ENCODE assay signal across 8 cellular contexts in genomic region chr14:35818346-35819115, GRCh38. TPM values are rescaled to one million over a fixed set of nuclear protein-coding genes. Genes with fewer than 3 reads are reported as not detected.
DNase-seq lines count a peak whose midpoint lies in the region; ATAC-seq and TF ChIP-seq lines count a peak whose summit lies in the region.

No MANE protein-coding gene starts in this region.

- H3K27ac ChIP-seq in CD4-positive, alpha-beta T cell (ENCODE audit: low read depth, low read length) = no peak overlapping the region
- H3K27ac ChIP-seq in left lung = no peak overlapping the region

- H3K4me3 Mint-ChIP-seq in CD4-positive, alpha-beta T cell = no peak overlapping the region
- no peak overlapping the region for H3K4me3 Mint-ChIP-seq in chondrocyte (ENCODE audit: unreplicated experiment)
- no peak overlapping the region for H3K4me3 Mint-ChIP-seq in activated naive CD8-positive, alpha-beta T cell treated with anti-CD3 and anti-CD28 coated beads for 36 hours

- no peaks in the 10 kb centered on the region for H3K27me3 Mint-ChIP-seq in CD4-positive, alpha-beta T cell
- peaks cover 8% of the 10 kb centered on the region for H3K27me3 Mint-ChIP-seq in chondrocyte (ENCODE audit: low read depth)
- H3K27me3 Mint-ChIP-seq in activated naive CD8-positive, alpha-beta T cell treated with anti-CD3 and anti-CD28 coated beads for 36 hours = no peaks in the 10 kb centered on the region

- peak; percentile 56 for TF ChIP-seq CTCF in CD4-positive, alpha-beta T cell (IDR thresholded peaks at IDR 0.05)
- TF ChIP-seq CTCF in chondrocyte (IDR thresholded peaks at IDR 0.05) = peak; percentile 85
- TF ChIP-seq CTCF in left lung (IDR thresholded peaks at IDR 0.05) = peak in 1 of 2 donors; percentile 46
- TF ChIP-seq CTCF in omental fat pad (IDR thresholded peaks at IDR 0.05) = no peak

- ATAC-seq in CD4-positive, alpha-beta T cell (ENCODE audit: poor library complexity) = peak; percentile 53
- ATAC-seq in GM18511 (IDR thresholded peaks at IDR 0.05; ENCODE audit: unreplicated experiment) (peak; percentile 65), left lung (peak; percentile 68), omental fat pad (ENCODE audit: low FRiP score) (no peak), GM19324 (IDR thresholded peaks at IDR 0.05; ENCODE audit: low FRiP score, unreplicated experiment) (no peak)

- H3K27ac Mint-ChIP-seq in CD4-positive, alpha-beta T cell = no peak overlapping the region
- H3K27ac Mint-ChIP-seq in chondrocyte (ENCODE audit: unreplicated experiment) = no peak overlapping the region
- H3K27ac Mint-ChIP-seq in activated naive CD8-positive, alpha-beta T cell treated with anti-CD3 and anti-CD28 coated beads for 36 hours = no peak overlapping the region

- H3K36me3 Mint-ChIP-seq in CD4-positive, alpha-beta T cell (ENCODE audit: low read depth) = no peaks in the 10 kb centered on the region
- H3K36me3 Mint-ChIP-seq in chondrocyte (ENCODE audit: low read depth) = no peaks in the 10 kb centered on the region
- no peaks in the 10 kb centered on the region for H3K36me3 Mint-ChIP-seq in activated naive CD8-positive, alpha-beta T cell treated with anti-CD3 and anti-CD28 coated beads for 36 hours

- H3K4me3 ChIP-seq in left lung = no peak overlapping the region

- H3K27me3 ChIP-seq in CD4-positive, alpha-beta T cell (ENCODE audit: control insufficient read depth, insufficient read depth, low read length) = no peaks in the 10 kb centered on the region
- no peaks in the 10 kb centered on the region for H3K27me3 ChIP-seq in left lung

- no peak for DNase-seq in CD4-positive, alpha-beta T cell
- DNase-seq in NCI-H69 (lab: John Stamatoyannopoulos, UW) (peak; percentile 72), chondrocyte (ENCODE audit: low spot score) (no peak), left lung (no peak), omental fat pad (ENCODE audit: low spot score) (no peak)
- DNase-seq in activated naive CD8-positive, alpha-beta T cell treated with anti-CD3 and anti-CD28 coated beads for 36 hours = no peak

- POLR2A ChIA-PET in CD4-positive, alpha-beta T cell (lab: Charles Lee) = interaction anchor here (1.0 to 2.0 kb wide), 2 partner anchors 8 to 414 kb away, joined by 3 to 9 read pairs; partner anchors contain the start of gene BRMS1L

- H3K9me3 ChIP-seq in CD4-positive, alpha-beta T cell (ENCODE audit: control insufficient read depth, low read length) = no peaks in the 10 kb centered on the region
- no peaks in the 10 kb centered on the region for H3K9me3 ChIP-seq in left lung

- H3K9me3 Mint-ChIP-seq in CD4-positive, alpha-beta T cell = no peaks in the 10 kb centered on the region
- no peaks in the 10 kb centered on the region for H3K9me3 Mint-ChIP-seq in chondrocyte (ENCODE audit: low read depth)
- no peaks in the 10 kb centered on the region for H3K9me3 Mint-ChIP-seq in activated naive CD8-positive, alpha-beta T cell treated with anti-CD3 and anti-CD28 coated beads for 36 hours

- H3K36me3 ChIP-seq in left lung = no peaks in the 10 kb centered on the region

- no peaks in the 10 kb centered on the region for H3K4me1 ChIP-seq in left lung

- intact Hi-C loops in CD4-positive, alpha-beta T cell (cut with DNase I, micrococcal nuclease) = loop anchor here in 1 of 2 experiments (10.0 kb wide), 2 partner anchors 284 to 394 kb away; partner anchors contain the start of gene INSM2
- intact Hi-C loops in left lung (cut with DNase I) = no loop called here

- CTCF ChIA-PET in CD4-positive, alpha-beta T cell (lab: Charles Lee) = interaction anchor here (1.1 to 2.8 kb wide), 3 partner anchors 12 to 134 kb away, joined by 3 to 12 read pairs (median 3); no protein-coding TSS in a partner anchor

- peaks cover 5% of the 10 kb centered on the region for H3K4me1 Mint-ChIP-seq in CD4-positive, alpha-beta T cell (ENCODE audit: low read depth)
- no peaks in the 10 kb centered on the region for H3K4me1 Mint-ChIP-seq in chondrocyte (ENCODE audit: low read depth)
- peaks cover 4% of the 10 kb centered on the region for H3K4me1 Mint-ChIP-seq in activated naive CD8-positive, alpha-beta T cell treated with anti-CD3 and anti-CD28 coated beads for 36 hours

RNA-seq across cellular contexts. Expression of gene BRMS1L, which starts 7.6 kb away (rescaled TPM):
- 1 to 10 TPM; 6.1 to 9.2 TPM for total RNA-seq in CD4-positive, alpha-beta T cell
- 9.5 to 13.1 TPM (median 10.4 TPM) in 3 replicates for total RNA-seq in chondrocyte
- 1 to 10 TPM; 7.1 to 7.5 TPM for total RNA-seq in left lung
- total RNA-seq in omental fat pad = 1 to 10 TPM; 4.0 to 9.1 (median 5.6) TPM
- total RNA-seq in activated naive CD8-positive, alpha-beta T cell treated with anti-CD3 and anti-CD28 coated beads for 36 hours = 1 to 10 TPM; 8.3 to 8.8 TPM

RNA-seq across cellular contexts. Expression of gene RALGAPA1, which starts 9.4 kb away (rescaled TPM):
- total RNA-seq in CD4-positive, alpha-beta T cell = 10 to 100 TPM; 72.0 to 75.5 TPM
- total RNA-seq in chondrocyte = 32.6 to 42.6 TPM (median 33.2 TPM) in 3 replicates
- total RNA-seq in left lung = 10 to 100 TPM; 48.2 to 58.7 TPM
- total RNA-seq in omental fat pad = 10 to 100 TPM; 43.5 to 79.0 (median 54.9) TPM
- 10 to 100 TPM; 24.1 to 24.7 TPM for total RNA-seq in activated naive CD8-positive, alpha-beta T cell treated with anti-CD3 and anti-CD28 coated beads for 36 hours

Comparison
In these comparisons a context has a peak if more than half of its experiments do, and no peak if none do; other contexts are left out.
1. ATAC-seq: peak in CD4-positive, alpha-beta T cell (single experiment), GM18511 (single experiment) and left lung (single experiment); none in omental fat pad (single experiment) and GM19324 (single experiment).
2. CTCF ChIP-seq: peak in CD4-positive, alpha-beta T cell (single experiment) and chondrocyte (single experiment); none in omental fat pad (0 of 3).